ENCODE assay signal across 15 cellular contexts in the genomic region with DNA sequence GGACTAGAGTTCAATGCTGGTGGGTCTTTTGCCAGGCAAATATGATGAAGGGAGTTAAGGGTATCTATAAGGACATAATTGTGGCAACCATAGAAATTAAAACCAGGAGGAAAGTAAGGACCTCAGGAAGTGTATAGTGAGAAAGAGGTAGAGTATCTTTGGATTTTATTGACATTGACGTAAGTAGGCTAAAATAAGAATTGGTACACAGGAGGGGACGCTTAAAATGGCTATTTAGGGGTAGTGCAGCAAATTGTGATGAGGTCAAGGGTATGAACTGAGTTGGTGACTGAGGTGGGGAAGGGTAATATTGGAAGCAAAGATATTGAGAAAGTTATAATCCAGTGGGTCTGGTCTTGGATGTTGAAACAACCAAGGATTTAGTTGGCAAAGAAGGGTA. TPM values are rescaled to one million over a fixed set of nuclear protein-coding genes. Genes with fewer than 3 reads are reported as not detected.
A peak's percentile ranks its signal among the peaks of the same experiment; 100 is the strongest.
DNase-seq lines count a peak whose midpoint lies in the region; ATAC-seq and TF ChIP-seq lines count a peak whose summit lies in the region.
"Had no signal": no experiment of that assay in that cellular context is flagged by ENCODE, and none has a peak within 500 bp of the region (broad histone marks: within the 10 kb centered on the region; RNA-seq: fewer than 3 reads in every experiment).

No MANE protein-coding gene starts in this region.

- no peak overlapping the region for H4K8ac ChIP-seq in mesendoderm (ENCODE audit: low read depth, low read length)

- H3F3A ChIP-seq in GM23338 (replicated peaks; ENCODE audit: low read depth) = no peaks in the 10 kb centered on the region; the same call in 1 of the 2 replicates

- H3K4me2 ChIP-seq in GM23338 = no peak overlapping the region
- H3K4me2 ChIP-seq in mesendoderm (ENCODE audit: low read length) = no peak overlapping the region

- H3K56ac ChIP-seq in mesendoderm (ENCODE audit: low read length) = no peak overlapping the region

- no peak overlapping the region for H3K27ac Mint-ChIP-seq in GM23338
- no peak overlapping the region for H3K27ac Mint-ChIP-seq in CD4-positive, alpha-beta T cell
- H3K27ac Mint-ChIP-seq: CD4-positive, CD25-positive, alpha-beta regulatory T cell; H9 had no signal

- TF ChIP-seq CTCF in cardiac muscle cell (IDR thresholded peaks at IDR 0.05; ENCODE audit: low read depth, low read length) (no peak), GM23338 (conservative IDR thresholded peaks at IDR 0.05; ENCODE audit: low read depth in 2 of 2) (no peak), Panc1 (IDR thresholded peaks at IDR 0.05) (no peak), neutrophil (IDR thresholded peaks at IDR 0.05) (no peak)
- TF ChIP-seq CTCF in CD4-positive, alpha-beta T cell (IDR thresholded peaks at IDR 0.05) = no peak

- intact Hi-C loops in Right ventricle myocardium inferior (cut with DNase I) (loop anchor here (5.0 kb wide), 1 partner anchor 43 kb away; a partner anchor contains a TSS), Panc1 (cut with micrococcal nuclease; ENCODE audit: unreplicated experiment) (no loop called here)
- intact Hi-C loops in CD4-positive, alpha-beta T cell (cut with DNase I, micrococcal nuclease) = no loop called here

- H3K27me3 ChIP-seq in cardiac muscle cell (no peaks in the 10 kb centered on the region), GM23338 (ENCODE audit: insufficient read depth) (no peaks in the 10 kb centered on the region), Panc1 (ENCODE audit: control insufficient read depth, insufficient read depth, low read length) (no peaks in the 10 kb centered on the region), neutrophil (no peaks in the 10 kb centered on the region), mesendoderm (ENCODE audit: insufficient read depth, low read length, poor library complexity) (no peaks in the 10 kb centered on the region)
- H3K27me3 ChIP-seq in CD4-positive, alpha-beta T cell (ENCODE audit: control insufficient read depth, insufficient read depth, low read length) = no peaks in the 10 kb centered on the region
- H3K27me3 ChIP-seq: BLaER1 treated with 17β-estradiol and CSF1 and Interleukin-3, amounts not matched to agents 10 nM and 100 nM had no signal

- no peaks in the 10 kb centered on the region for H3K9me3 ChIP-seq in cardiac muscle cell (ENCODE audit: low read depth)
- H3K9me3 ChIP-seq in Panc1 (ENCODE audit: control insufficient read depth, insufficient read depth, low read depth, low read length) = no peaks in the 10 kb centered on the region
- H3K9me3 ChIP-seq in neutrophil = no peaks in the 10 kb centered on the region
- no peaks in the 10 kb centered on the region for H3K9me3 ChIP-seq in CD4-positive, alpha-beta T cell (ENCODE audit: control insufficient read depth, low read length)
- H3K9me3 ChIP-seq: BLaER1 treated with 17β-estradiol and CSF1 and Interleukin-3, amounts not matched to agents 10 nM and 100 nM had no signal

- no peaks in the 10 kb centered on the region; the same call in 2 of the 3 replicates for H3K4me1 Mint-ChIP-seq in GM23338
- peaks cover 26% of the 10 kb centered on the region for H3K4me1 Mint-ChIP-seq in CD4-positive, alpha-beta T cell (ENCODE audit: low read depth)
- H3K4me1 Mint-ChIP-seq: H9 had no signal

- H3K4ac ChIP-seq in mesendoderm (ENCODE audit: low read depth, low read length) = no peak overlapping the region

- POLR2A ChIA-PET in Panc1 (lab: Charles Lee) = no interaction called here
- POLR2A ChIA-PET in CD4-positive, alpha-beta T cell (lab: Charles Lee) = no interaction called here

- no peaks in the 10 kb centered on the region for H3K9me2 ChIP-seq in GM23338 (ENCODE audit: insufficient read depth)

- peaks cover 6% of the 10 kb centered on the region for H3K79me1 ChIP-seq in mesendoderm (ENCODE audit: low read length)

- H2AK5ac ChIP-seq in mesendoderm (ENCODE audit: low read length) = no peak overlapping the region

- no peak for DNase-seq in cardiac muscle cell (ENCODE audit: low read depth in 1 of 2, low spot score in 1 of 2)
- DNase-seq in Right ventricle myocardium inferior (ENCODE audit: missing footprints) = no peak
- no peak for DNase-seq in GM23338 (ENCODE audit: low spot score)
- DNase-seq in Panc1 (ENCODE audit: low read depth, low spot score) = no peak
- no peak for DNase-seq in NK-92 treated with Interleukin-12 subunit alpha and Interleukin-12 subunit beta, amount 100 ng/mL, for 24 hours (lab: John Stamatoyannopoulos, UW)
- DNase-seq in CD4-positive, alpha-beta T cell = no peak
- DNase-seq in mesendoderm = no peak
- DNase-seq: CD4-positive, CD25-positive, alpha-beta regulatory T cell; DMS79; GOT3; H9 had no signal

- peak overlapping the region; percentile 49 for H3K27ac ChIP-seq in cardiac muscle cell
- peak overlapping the region; percentile 6; the same call in 1 of the 2 replicates for H3K27ac ChIP-seq in GM23338 (ENCODE audit: low read depth)
- H3K27ac ChIP-seq in Panc1 (ENCODE audit: low read length) = no peak overlapping the region
- peak overlapping the region; percentile 86 for H3K27ac ChIP-seq in neutrophil
- no peak overlapping the region for H3K27ac ChIP-seq in CD4-positive, alpha-beta T cell (ENCODE audit: low read depth, low read length)
- no peak overlapping the region for H3K27ac ChIP-seq in mesendoderm (ENCODE audit: low read depth, low read length)

- H2BK5ac ChIP-seq in mesendoderm (ENCODE audit: low read length) = no peak overlapping the region

- CTCF ChIA-PET in Panc1 (lab: Charles Lee) = no interaction called here
- CTCF ChIA-PET in CD4-positive, alpha-beta T cell (lab: Charles Lee) = no interaction called here

- no peak overlapping the region for H3K23ac ChIP-seq in mesendoderm (ENCODE audit: low read length)

- no peak overlapping the region for H2BK120ac ChIP-seq in mesendoderm (ENCODE audit: low read depth, low read length)

- BruUV-seq in Panc1 (replicated peaks; lab: Mats Ljungman, UMichigan) = TSS peak; percentile 12

- no peaks in the 10 kb centered on the region for H3K27me3 Mint-ChIP-seq in GM23338 (ENCODE audit: insufficient read depth, low read depth, poor library complexity)
- H3K27me3 Mint-ChIP-seq in CD4-positive, alpha-beta T cell = no peaks in the 10 kb centered on the region
- H3K27me3 Mint-ChIP-seq: CD4-positive, CD25-positive, alpha-beta regulatory T cell had no signal

- H3K4me1 ChIP-seq in cardiac muscle cell (ENCODE audit: low read depth) (peaks cover 4% of the 10 kb centered on the region), GM23338 (ENCODE audit: insufficient read depth) (no peaks in the 10 kb centered on the region), Panc1 (ENCODE audit: control insufficient read depth, insufficient read depth, low read length) (peaks cover 10% of the 10 kb centered on the region), neutrophil (ENCODE audit: control insufficient read depth in 1 of 2, insufficient read depth in 1 of 2, low read depth in 1 of 2, low read length in 1 of 2) (peaks cover 25 to 27% of the 10 kb centered on the region in 2 experiments), mesendoderm (ENCODE audit: control insufficient read depth, low read depth, low read length) (no peaks in the 10 kb centered on the region)

- no CpG with 5 or more reads among the region's 2 CpGs for WGBS in mesendoderm (ENCODE audit: extremely low coverage, insufficient coverage, low lambda C conversion rate)

- ATAC-seq in Right ventricle myocardium inferior (no peak), GM23338 (no peak), Panc1 (no peak)
- ATAC-seq in CD4-positive, alpha-beta T cell (ENCODE audit: poor library complexity) = no peak

- H3K36me3 ChIP-seq in cardiac muscle cell (peaks cover 56% of the 10 kb centered on the region), GM23338 (ENCODE audit: insufficient read depth) (peaks cover 23% of the 10 kb centered on the region; the same call in 1 of the 2 replicates), Panc1 (ENCODE audit: control insufficient read depth, insufficient read depth, low read length) (peaks cover 37% of the 10 kb centered on the region), neutrophil (peaks cover 56% of the 10 kb centered on the region), mesendoderm (ENCODE audit: control insufficient read depth, insufficient read depth, low read length) (peaks cover 4% of the 10 kb centered on the region)

- no peak overlapping the region for H4K5ac ChIP-seq in mesendoderm (ENCODE audit: low read length)

- H3K18ac ChIP-seq in mesendoderm (ENCODE audit: low read length) = no peak overlapping the region

- no peak overlapping the region for H2AFZ ChIP-seq in GM23338

- H3K36me3 Mint-ChIP-seq in GM23338 (ENCODE audit: low read depth) = peaks cover 50% of the 10 kb centered on the region
- peaks cover 36% of the 10 kb centered on the region for H3K36me3 Mint-ChIP-seq in CD4-positive, alpha-beta T cell (ENCODE audit: low read depth)

- H3K9ac ChIP-seq in mesendoderm (ENCODE audit: low read length) = no peak overlapping the region
- H3K9ac ChIP-seq: BLaER1 treated with 17β-estradiol and CSF1 and Interleukin-3, amounts not matched to agents 10 nM and 100 nM had no signal

- in situ Hi-C loops in Panc1 (cut with HindIII; ENCODE audit: low pct_unique_long_range_greater_than_20kb, low sequenced_read_pairs) = no loop called here

- peaks cover 19% of the 10 kb centered on the region for H4K20me1 ChIP-seq in GM23338 (replicated peaks; ENCODE audit: insufficient read depth)

- no peak overlapping the region for H3K4me3 Mint-ChIP-seq in GM23338
- no peak overlapping the region for H3K4me3 Mint-ChIP-seq in CD4-positive, alpha-beta T cell
- H3K4me3 Mint-ChIP-seq: CD4-positive, CD25-positive, alpha-beta regulatory T cell; H9 had no signal

- no peak overlapping the region for H3K4me3 ChIP-seq in cardiac muscle cell
- H3K4me3 ChIP-seq in GM23338 = no peak overlapping the region
- H3K4me3 ChIP-seq in Panc1 (ENCODE audit: low read depth in 2 of 2, low read length in 2 of 2) = no peak overlapping the region
- no peak overlapping the region for H3K4me3 ChIP-seq in neutrophil (ENCODE audit: low read depth in 1 of 2, low read length in 1 of 2)
- no peak overlapping the region for H3K4me3 ChIP-seq in mesendoderm (ENCODE audit: low read length)
- H3K4me3 ChIP-seq: BLaER1 treated with 17β-estradiol and CSF1 and Interleukin-3, amounts not matched to agents 10 nM and 100 nM; GM12878 had no signal

- no peaks in the 10 kb centered on the region for H3K9me3 Mint-ChIP-seq in GM23338
- H3K9me3 Mint-ChIP-seq in CD4-positive, alpha-beta T cell = no peaks in the 10 kb centered on the region
- H3K9me3 Mint-ChIP-seq: CD4-positive, CD25-positive, alpha-beta regulatory T cell; H9 had no signal

- H2BK15ac ChIP-seq in mesendoderm (replicated peaks; ENCODE audit: low read depth) = no peak overlapping the region

- H3K79me2 ChIP-seq in GM23338 (replicated peaks; ENCODE audit: insufficient read depth) = peaks cover 71% of the 10 kb centered on the region
- H3K79me2 ChIP-seq in mesendoderm (ENCODE audit: control insufficient read depth, insufficient read depth, low read length) = peaks cover 7% of the 10 kb centered on the region

RNA-seq across cellular contexts. Expression of a gene that starts 42.7 kb away (rescaled TPM):
- 112 and 155 TPM in 2 replicates for total RNA-seq in cardiac muscle cell
- polyA plus RNA-seq in cardiac muscle cell = 118 and 196 TPM in 2 replicates
- total RNA-seq in Right ventricle myocardium inferior = 79.3 TPM
- 142 and 170 TPM in 2 replicates for total RNA-seq in GM23338 (2014; rRNA removed; shearing (Covaris generic))
- 74.2 and 101 TPM in 2 replicates for polyA plus RNA-seq in GM23338 (2016; fragmentation: Nextera tagmentation; extraction: Ambion mirVana)
- 85.7 TPM for total RNA-seq in Panc1 (2021; ENCODE audit: unreplicated experiment)
- 43.0 TPM for polyA plus RNA-seq in Panc1 (2012; ENCODE audit: insufficient read length)
- 10 to 100 TPM; 58.1 to 61.4 TPM for total RNA-seq in CD4-positive, alpha-beta T cell
- polyA plus RNA-seq in mesendoderm (2013, experiment 1 of 2) = 95.2 TPM
- polyA plus RNA-seq in mesendoderm (2013, experiment 2 of 2) = 92.7 TPM

RNA-seq across cellular contexts. Expression of a gene that starts 43.0 kb away (rescaled TPM):
- total RNA-seq in cardiac muscle cell (0.07 and 0.42 TPM in 2 replicates), Right ventricle myocardium inferior (21.9 TPM), Panc1 (2021; ENCODE audit: unreplicated experiment) (3.3 TPM)
- polyA plus RNA-seq in cardiac muscle cell (0.65 and 1.3 TPM in 2 replicates), GM23338 (2016; fragmentation: Nextera tagmentation; extraction: Ambion mirVana) (1.4 and 1.6 TPM in 2 replicates)
- total RNA-seq in GM23338 (2014; rRNA removed; shearing (Covaris generic)) = 1.9 and 2.4 TPM in 2 replicates
- polyA plus RNA-seq in Panc1 (2012; ENCODE audit: insufficient read length) = 2.0 TPM
- total RNA-seq in CD4-positive, alpha-beta T cell = 1 to 10 TPM; 1.0 to 1.1 TPM
- polyA plus RNA-seq in mesendoderm (2013, experiment 1 of 2) = 0.56 TPM
- polyA plus RNA-seq in mesendoderm (2013, experiment 2 of 2) = 0.53 TPM
- total RNA-seq: G401 had no signal

Comparison
In these comparisons a context has a peak if more than half of its experiments do, and no peak if none do; other contexts are left out.
1. H3K27ac ChIP-seq: peak in cardiac muscle cell (single experiment), GM23338 (single experiment) and neutrophil (single experiment); none in Panc1 (single experiment), CD4-positive, alpha-beta T cell (single experiment) and mesendoderm (single experiment).